In the genomic region with DNA sequence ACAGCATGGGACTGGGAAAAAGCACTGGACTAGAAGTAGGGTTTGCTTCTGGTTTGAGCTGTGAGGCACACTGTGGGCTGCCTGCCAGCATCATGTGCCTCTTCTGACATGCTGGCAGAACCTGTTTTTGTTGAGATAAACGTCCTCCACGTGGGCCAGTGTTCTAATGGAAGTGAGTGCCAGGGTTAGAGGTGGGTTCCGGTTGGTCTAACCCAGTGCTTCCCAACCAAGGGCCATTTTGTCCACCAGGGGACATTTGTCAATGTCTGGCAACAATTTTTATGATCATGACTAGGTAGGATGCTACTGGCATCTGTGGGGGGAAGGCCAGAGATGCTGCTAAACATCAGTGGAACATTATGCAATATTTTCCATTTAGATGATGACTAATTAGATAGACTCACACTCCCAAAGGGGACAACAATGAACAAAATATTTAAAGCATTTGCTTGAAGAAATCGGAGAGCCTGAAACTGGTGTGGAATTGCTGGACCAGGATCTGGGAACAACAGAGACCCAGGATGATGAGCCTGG, we compare ENCODE assay signal across 8 cellular contexts. TPM values are rescaled to one million over a fixed set of nuclear protein-coding genes. Genes with fewer than 3 reads are reported as not detected.
DNase-seq lines count a peak whose midpoint lies in the region; ATAC-seq, FAIRE-seq and TF ChIP-seq lines count a peak whose summit lies in the region.

No MANE protein-coding gene starts in this region.

- intact Hi-C loops in body of pancreas (cut with DNase I) = no loop called here
- intact Hi-C loops in right lobe of liver (cut with DNase I) = no loop called here

- H3K4me2 ChIP-seq in A549 = peak overlapping the region; percentile 19; the same call in 2 of the 3 replicates

- peak; percentile 24 to 35 for DNase-seq in A549 (ENCODE audit: low read depth in 1 of 2, low spot score in 1 of 2)
- peak; percentile 94 for DNase-seq in HS-5 (ENCODE audit: low read depth)
- DNase-seq in body of pancreas = peak; percentile 94 to 99 (median 98)
- DNase-seq in right lobe of liver = peak in 1 of 3 donors; percentile 49
- no peak for DNase-seq in GM19239 (ENCODE audit: insufficient read length, low spot score)
- no peak for DNase-seq in stimulated activated CD4-positive, alpha-beta T cell treated with anti-CD3 and anti-CD28 coated beads, Interleukin-1b, Interleukin-23, amount 100 ng/mL, for 48 hours
- DNase-seq in central memory CD4-positive, alpha-beta T cell = no peak

- H3K27me3 ChIP-seq in body of pancreas (no peaks in the 10 kb centered on the region), right lobe of liver (no peaks in the 10 kb centered on the region)

- H3K4me3 ChIP-seq in A549 = no peak overlapping the region
- no peak overlapping the region for H3K4me3 ChIP-seq in body of pancreas
- no peak overlapping the region for H3K4me3 ChIP-seq in right lobe of liver

- TF ChIP-seq RAD21 in A549 (conservative IDR thresholded peaks at IDR 0.05 in 1 of 2, IDR thresholded peaks at IDR 0.05 in 1 of 2) = no peak

- no peak for TF ChIP-seq CTCF in A549 (IDR thresholded peaks at IDR 0.05)
- TF ChIP-seq CTCF in body of pancreas (IDR thresholded peaks at IDR 0.05) = peak in 4 of 7 experiments; percentile 45 to 54 (median 47)
- TF ChIP-seq CTCF in right lobe of liver (IDR thresholded peaks at IDR 0.05) = no peak

- FAIRE-seq in A549 (lab: Jason Lieb, UNC) (no peak), GM19239 (lab: Jason Lieb, UNC) (no peak)

- H3K4me1 ChIP-seq in A549 (peaks cover 22% of the 10 kb centered on the region; the same call in 2 of the 3 replicates), body of pancreas (peaks cover 37% of the 10 kb centered on the region), right lobe of liver (peaks cover 0 to 12% (median 0%) of the 10 kb centered on the region in 4 donors)

- H3K27ac ChIP-seq in A549 = peak overlapping the region; percentile 14 to 43; a peak in 3 of 6 replicates
- peak overlapping the region; percentile 68 to 89 (median 83) for H3K27ac ChIP-seq in body of pancreas
- no peak overlapping the region for H3K27ac ChIP-seq in right lobe of liver

- no peak for TF ChIP-seq POLR2A in A549 (IDR thresholded peaks at IDR 0.05; ENCODE audit: low read length)
- no peak for TF ChIP-seq POLR2A in body of pancreas (IDR thresholded peaks at IDR 0.05)
- no peak for TF ChIP-seq POLR2A in right lobe of liver (IDR thresholded peaks at IDR 0.05)

- peaks cover 7% of the 10 kb centered on the region; the same call in 1 of the 3 replicates for H3K9me3 ChIP-seq in A549
- H3K9me3 ChIP-seq in body of pancreas = no peaks in the 10 kb centered on the region
- H3K9me3 ChIP-seq in right lobe of liver = no peaks in the 10 kb centered on the region

- WGBS in A549 (ENCODE audit: missing lambda C conversion rate) = 28% methylated on average over 4 of the region's 4 CpGs
- 8 to 18% methylated on average over 4 of the region's 4 CpGs for WGBS in body of pancreas, 2 donors
- WGBS in right lobe of liver (ENCODE audit: insufficient coverage, low coverage, low lambda C conversion rate, missing lambda C conversion rate) = 71% methylated on average over 2 of the region's 4 CpGs

- H3K36me3 ChIP-seq in body of pancreas (replicated peaks in 1 of 2; ENCODE audit: insufficient read depth in 1 of 2, low read depth in 2 of 2) (no peaks in the 10 kb centered on the region), right lobe of liver (no peaks in the 10 kb centered on the region)

- POLR2A ChIA-PET in A549 (lab: Yijun Ruan, JAX) = no interaction called here

- CTCF ChIA-PET in A549 (lab: Yijun Ruan, JAX) = interaction anchor here (0.7 to 9.1 kb wide), 10 partner anchors 9 to 506 kb away, joined by 3 to 113 read pairs (median 6); partner anchors contain the start of gene ACSS1

- ATAC-seq in A549 (peak; percentile 57 to 58; a peak in 5 of 6 replicates), body of pancreas (peak; percentile 95), right lobe of liver (peak in 3 of 4 donors; percentile 21 to 42 (median 36)), GM21515 (IDR thresholded peaks at IDR 0.05; ENCODE audit: unreplicated experiment) (no peak)

- TF ChIP-seq EP300 in A549 (IDR thresholded peaks at IDR 0.05) = no peak; a peak in 1 of 5 replicates

TF ChIP-seq in A549, 52 proteins besides CTCF, POLR2A, EP300 and RAD21 (continues in another document):
- TF ChIP-seq, protein P1, sequence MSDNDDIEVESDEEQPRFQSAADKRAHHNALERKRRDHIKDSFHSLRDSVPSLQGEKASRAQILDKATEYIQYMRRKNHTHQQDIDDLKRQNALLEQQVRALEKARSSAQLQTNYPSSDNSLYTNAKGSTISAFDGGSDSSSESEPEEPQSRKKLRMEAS (IDR thresholded peaks at IDR 0.05) = no peak
- TF ChIP-seq, protein P2, sequence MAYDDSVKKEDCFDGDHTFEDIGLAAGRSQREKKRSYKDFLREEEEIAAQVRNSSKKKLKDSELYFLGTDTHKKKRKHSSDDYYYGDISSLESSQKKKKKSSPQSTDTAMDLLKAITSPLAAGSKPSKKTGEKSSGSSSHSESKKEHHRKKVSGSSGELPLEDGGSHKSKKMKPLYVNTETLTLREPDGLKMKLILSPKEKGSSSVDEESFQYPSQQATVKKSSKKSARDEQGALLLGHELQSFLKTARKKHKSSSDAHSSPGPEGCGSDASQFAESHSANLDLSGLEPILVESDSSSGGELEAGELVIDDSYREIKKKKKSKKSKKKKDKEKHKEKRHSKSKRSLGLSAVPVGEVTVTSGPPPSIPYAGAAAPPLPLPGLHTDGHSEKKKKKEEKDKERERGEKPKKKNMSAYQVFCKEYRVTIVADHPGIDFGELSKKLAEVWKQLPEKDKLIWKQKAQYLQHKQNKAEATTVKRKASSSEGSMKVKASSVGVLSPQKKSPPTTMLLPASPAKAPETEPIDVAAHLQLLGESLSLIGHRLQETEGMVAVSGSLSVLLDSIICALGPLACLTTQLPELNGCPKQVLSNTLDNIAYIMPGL (CRISPR knock-in tag; IDR thresholded peaks at IDR 0.05; ENCODE audit: borderline replicate concordance) = no peak
- no peak for TF ChIP-seq SREBF2 (IDR thresholded peaks at IDR 0.05)
- peak; percentile 27 to 73; a peak in 2 of 4 replicates for TF ChIP-seq CEBPB (IDR thresholded peaks at IDR 0.05)
- no peak for TF ChIP-seq HEYL (CRISPR knock-in tag; IDR thresholded peaks at IDR 0.05)
- no peak for TF ChIP-seq BHLHE40 (IDR thresholded peaks at IDR 0.05; ENCODE audit: low read depth, low read length)
- TF ChIP-seq KDM1A (IDR thresholded peaks at IDR 0.05; ENCODE audit: low read depth) = no peak
- TF ChIP-seq ZC3H11A (IDR thresholded peaks at IDR 0.05) = no peak
- no peak for TF ChIP-seq FOSL2 (IDR thresholded peaks at IDR 0.05)
- TF ChIP-seq FOSL2 (CRISPR knock-in tag; IDR thresholded peaks at IDR 0.05) = 0 out of 2 replicates have a peak, but pooled peaks have one; percentile 38
- no peak for TF ChIP-seq ZSCAN20 (CRISPR knock-in tag; IDR thresholded peaks at IDR 0.05)
- TF ChIP-seq JUNB (IDR thresholded peaks at IDR 0.05) = peak; percentile 28; the same call in 1 of the 2 replicates
- TF ChIP-seq, protein P3, sequence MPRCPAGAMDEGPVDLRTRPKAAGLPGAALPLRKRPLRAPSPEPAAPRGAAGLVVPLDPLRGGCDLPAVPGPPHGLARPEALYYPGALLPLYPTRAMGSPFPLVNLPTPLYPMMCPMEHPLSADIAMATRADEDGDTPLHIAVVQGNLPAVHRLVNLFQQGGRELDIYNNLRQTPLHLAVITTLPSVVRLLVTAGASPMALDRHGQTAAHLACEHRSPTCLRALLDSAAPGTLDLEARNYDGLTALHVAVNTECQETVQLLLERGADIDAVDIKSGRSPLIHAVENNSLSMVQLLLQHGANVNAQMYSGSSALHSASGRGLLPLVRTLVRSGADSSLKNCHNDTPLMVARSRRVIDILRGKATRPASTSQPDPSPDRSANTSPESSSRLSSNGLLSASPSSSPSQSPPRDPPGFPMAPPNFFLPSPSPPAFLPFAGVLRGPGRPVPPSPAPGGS (IDR thresholded peaks at IDR 0.05) = no peak
- no peak for TF ChIP-seq RARB (CRISPR knock-in tag; IDR thresholded peaks at IDR 0.05)
- TF ChIP-seq, protein P4, sequence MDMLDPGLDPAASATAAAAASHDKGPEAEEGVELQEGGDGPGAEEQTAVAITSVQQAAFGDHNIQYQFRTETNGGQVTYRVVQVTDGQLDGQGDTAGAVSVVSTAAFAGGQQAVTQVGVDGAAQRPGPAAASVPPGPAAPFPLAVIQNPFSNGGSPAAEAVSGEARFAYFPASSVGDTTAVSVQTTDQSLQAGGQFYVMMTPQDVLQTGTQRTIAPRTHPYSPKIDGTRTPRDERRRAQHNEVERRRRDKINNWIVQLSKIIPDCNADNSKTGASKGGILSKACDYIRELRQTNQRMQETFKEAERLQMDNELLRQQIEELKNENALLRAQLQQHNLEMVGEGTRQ (IDR thresholded peaks at IDR 0.05) = no peak
- TF ChIP-seq NPAS2 (CRISPR knock-in tag; IDR thresholded peaks at IDR 0.05; ENCODE audit: borderline replicate concordance) = no peak
- TF ChIP-seq FOXS1 (CRISPR knock-in tag; IDR thresholded peaks at IDR 0.05) = no peak
- TF ChIP-seq CHD2 (IDR thresholded peaks at IDR 0.05; ENCODE audit: low read length, partially characterized antibody) = no peak
- TF ChIP-seq RFX5 (IDR thresholded peaks at IDR 0.05) = no peak

RNA-seq across cellular contexts. Expression of gene APMAP, which starts 7.8 kb away (rescaled TPM):
- 113 and 118 TPM in 2 replicates for polyA plus RNA-seq in A549 (2011; rRNA removed)
- 83.8 and 86.7 TPM in 2 replicates for polyA plus RNA-seq in A549 (2012; cell fraction: cytosol; rRNA removed)
- 100 and 130 TPM in 2 replicates for polyA plus RNA-seq in A549 (2012; cell fraction: nucleus; rRNA removed)
- polyA plus RNA-seq in A549 (2017; fragmentation: RNase III; extraction: RNeasy Plus Mini Kit Qiagen cat#74134 plus additional on column Dnase treatment) = 137 to 141 TPM (median 139 TPM) in 3 replicates
- 42.3 and 45.4 TPM in 2 replicates for polyA minus RNA-seq in A549 (2011; rRNA and poly(A)+ RNA removed)
- 10 to 100 TPM; 38.9 to 51.4 TPM for total RNA-seq in body of pancreas
- total RNA-seq in right lobe of liver = 100 to 1,000 TPM; 130 to 210 (median 140) TPM

RNA-seq across cellular contexts. Expression of gene CST7, which starts 51.3 kb away (rescaled TPM):
- not detected in 2 replicates for polyA plus RNA-seq in A549 (2011; rRNA removed)
- not detected in 2 replicates for polyA plus RNA-seq in A549 (2012; cell fraction: cytosol; rRNA removed)
- polyA plus RNA-seq in A549 (2012; cell fraction: nucleus; rRNA removed) = not detected in 2 replicates
- polyA plus RNA-seq in A549 (2017; fragmentation: RNase III; extraction: RNeasy Plus Mini Kit Qiagen cat#74134 plus additional on column Dnase treatment) = not detected in 3 replicates
- not detected in 2 replicates for polyA minus RNA-seq in A549 (2011; rRNA and poly(A)+ RNA removed)
- total RNA-seq in body of pancreas = 1 to 10 TPM; 1.8 to 4.0 TPM
- 1 to 10 TPM; 1.1 to 4.6 (median 1.5) TPM for total RNA-seq in right lobe of liver

RNA-seq across cellular contexts. Expression of gene ACSS1, which starts 57.6 kb away (rescaled TPM):
- polyA plus RNA-seq in A549 (2011; rRNA removed) (7.2 and 8.5 TPM in 2 replicates), A549 (2017; fragmentation: RNase III; extraction: RNeasy Plus Mini Kit Qiagen cat#74134 plus additional on column Dnase treatment) (7.6 to 8.1 TPM (median 7.6 TPM) in 3 replicates)
- 9.8 and 12.0 TPM in 2 replicates for polyA plus RNA-seq in A549 (2012; cell fraction: cytosol; rRNA removed)
- 23.9 and 27.6 TPM in 2 replicates for polyA plus RNA-seq in A549 (2012; cell fraction: nucleus; rRNA removed)
- polyA minus RNA-seq in A549 (2011; rRNA and poly(A)+ RNA removed) = 14.7 TPM in 2 replicates
- total RNA-seq in body of pancreas (10 to 100 TPM; 73.8 to 83.8 TPM), right lobe of liver (1 to 10 TPM; 3.5 to 9.1 (median 6.3) TPM)

Comparison
In these comparisons a context has a peak if more than half of its experiments do, and no peak if none do; other contexts are left out.
1. DNase-seq: peak in A549 (2 of 2), HS-5 (single experiment) and body of pancreas (4 of 4); none in GM19239 (single experiment), stimulated activated CD4-positive, alpha-beta T cell treated with anti-CD3 and anti-CD28 coated beads, Interleukin-1b, Interleukin-23, amount 100 ng/mL, for 48 hours (single experiment) and central memory CD4-positive, alpha-beta T cell (single experiment).
2. H3K27ac ChIP-seq: peak in A549 (2 of 2) and body of pancreas (4 of 4); none in right lobe of liver (0 of 3).
3. CTCF ChIP-seq: peak in body of pancreas (4 of 7); none in A549 (single experiment) and right lobe of liver (0 of 4).
4. RNA of gene ACSS1, which starts 57.6 kb away (total RNA-seq): 73.8 to 83.8 TPM in body of pancreas; 3.5 to 9.1 TPM in right lobe of liver; every median in the first group is over 4 times any median in the second.